In the genomic region with DNA sequence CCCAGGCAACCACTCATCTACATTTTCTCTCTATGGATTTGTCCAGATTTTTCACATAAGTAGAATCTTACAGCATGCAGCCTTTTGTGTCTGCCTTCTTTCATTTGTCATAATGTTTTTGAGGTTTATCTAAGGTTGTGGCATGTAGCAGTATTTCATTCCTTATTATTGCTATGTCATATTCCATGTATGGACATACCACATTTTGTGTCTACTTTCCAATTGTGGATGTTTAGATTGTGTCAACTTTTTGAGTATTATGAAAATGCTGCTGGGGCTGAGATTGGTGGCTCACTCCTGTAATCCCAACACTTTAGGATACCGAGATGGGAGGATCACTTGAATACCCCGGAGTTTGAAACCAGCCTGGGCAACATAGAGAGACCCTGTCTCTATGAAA, we compare ENCODE assay signal across 23 cellular contexts. TPM values are rescaled to one million over a fixed set of nuclear protein-coding genes. Genes with fewer than 3 reads are reported as not detected.
DNase-seq lines count a peak whose midpoint lies in the region; ATAC-seq, FAIRE-seq and TF ChIP-seq lines count a peak whose summit lies in the region.
"Had no signal": no experiment of that assay in that cellular context is flagged by ENCODE, and none has a peak within 500 bp of the region (broad histone marks: within the 10 kb centered on the region; RNA-seq: fewer than 3 reads in every experiment).

No MANE protein-coding gene starts in this region.

- H3K4me1 Mint-ChIP-seq in CD4-positive, alpha-beta T cell (ENCODE audit: low read depth): peaks cover 10% of the 10 kb centered on the region

- H3K4me1 ChIP-seq in HEK293 (ENCODE audit: control insufficient read depth, insufficient read depth, low read length): 0 out of 2 replicates have a peak, but pooled peaks cover 7% of the 10 kb centered on the region
- H3K4me1 ChIP-seq in trophoblast cell (ENCODE audit: control insufficient read depth in 1 of 2, insufficient read depth in 2 of 2, low read length in 2 of 2): peaks cover 0 to 2% of the 10 kb centered on the region in 2 experiments
- H3K4me1 ChIP-seq: BE2C had no signal

- H3K4ac ChIP-seq in trophoblast cell (ENCODE audit: low read depth, low read length): no peak overlapping the region

- no peak for TF ChIP-seq POLR2A in GM12891 (IDR thresholded peaks at IDR 0.05; ENCODE audit: low read depth, low read length)

- H3K18ac ChIP-seq in trophoblast cell (ENCODE audit: low read length): no peak overlapping the region

- no peak overlapping the region for H3K23ac ChIP-seq in trophoblast cell (ENCODE audit: low read length)

- no peak overlapping the region for H3K9ac ChIP-seq in trophoblast cell (ENCODE audit: low read length)
- H3K9ac ChIP-seq: GM23248 had no signal

- H3K27ac Mint-ChIP-seq in CD4-positive, alpha-beta T cell: no peak overlapping the region
- H3K27ac Mint-ChIP-seq: CD4-positive, CD25-positive, alpha-beta regulatory T cell had no signal

- FAIRE-seq in GM12891 (lab: Jason Lieb, UNC): no peak
- FAIRE-seq: A204.1, D721Med, G401.6, GM12892, GM18507, GM19239 had no signal

- H3K79me1 ChIP-seq in trophoblast cell (ENCODE audit: low read length): peaks cover 24% of the 10 kb centered on the region

- no peak overlapping the region for H3K14ac ChIP-seq in trophoblast cell (ENCODE audit: low read length)

- no peak overlapping the region for H2BK120ac ChIP-seq in trophoblast cell (ENCODE audit: insufficient read depth, low read length, poor library complexity)

- H4K91ac ChIP-seq in trophoblast cell (ENCODE audit: low read depth, low read length): no peak overlapping the region

- peaks cover 19% of the 10 kb centered on the region for H3K79me2 ChIP-seq in trophoblast cell (ENCODE audit: control insufficient read depth, insufficient read depth, low read length, poor library complexity)

- H3K36me3 ChIP-seq in HEK293 (ENCODE audit: control insufficient read depth in 2 of 2, insufficient read depth in 1 of 2, low read length in 2 of 2) (no peaks in the 10 kb centered on the region), trophoblast cell (ENCODE audit: control insufficient read depth in 1 of 2, insufficient read depth in 2 of 2, low read length in 2 of 2) (no peaks in the 10 kb centered on the region)
- H3K36me3 ChIP-seq: HAP-1 had no signal

- CTCF ChIA-PET in CD4-positive, alpha-beta T cell (lab: Charles Lee): no interaction called here
- CTCF ChIA-PET in HEK293 (lab: Yijun Ruan, JAX): interaction anchor here (0.6 kb wide), 1 partner anchor 28 kb away, joined by 3 read pairs; no protein-coding TSS in a partner anchor

- H4K8ac ChIP-seq in trophoblast cell (ENCODE audit: low read depth, low read length): no peak overlapping the region

- ATAC-seq in CD4-positive, alpha-beta T cell (ENCODE audit: poor library complexity): no peak

- H3K9me3 ChIP-seq in CD4-positive, alpha-beta T cell (ENCODE audit: control insufficient read depth, low read length): no peaks in the 10 kb centered on the region
- H3K9me3 ChIP-seq in HEK293 (ENCODE audit: control insufficient read depth, insufficient read depth, low read depth, low read length): no peaks in the 10 kb centered on the region
- peaks cover 2% of the 10 kb centered on the region for H3K9me3 ChIP-seq in trophoblast cell (ENCODE audit: insufficient read depth, low read depth, low read length)
- H3K9me3 ChIP-seq: BE2C, Caco-2, HAP-1 had no signal

- H3K27me3 Mint-ChIP-seq in CD4-positive, alpha-beta T cell: no peaks in the 10 kb centered on the region

- no peak overlapping the region for H2BK5ac ChIP-seq in trophoblast cell (ENCODE audit: low read depth, low read length, poor library complexity)

- intact Hi-C loops in CD4-positive, alpha-beta T cell (cut with DNase I, micrococcal nuclease): no loop called here

- H3K36me3 Mint-ChIP-seq in CD4-positive, alpha-beta T cell (ENCODE audit: low read depth): peaks cover 11% of the 10 kb centered on the region
- H3K36me3 Mint-ChIP-seq: CD4-positive, CD25-positive, alpha-beta regulatory T cell had no signal

- H3K27ac ChIP-seq in CD4-positive, alpha-beta T cell (ENCODE audit: low read depth, low read length): no peak overlapping the region
- H3K27ac ChIP-seq in HEK293 (ENCODE audit: extremely low read depth, low read depth, low read length) (no peak overlapping the region), trophoblast cell (ENCODE audit: low read depth, low read length) (no peak overlapping the region)
- H3K27ac ChIP-seq: GM23248, HL-60 had no signal

- peak overlapping the region; percentile 9 for H3K4me3 Mint-ChIP-seq in CD4-positive, alpha-beta T cell

- no peak overlapping the region for H4K12ac ChIP-seq in trophoblast cell (ENCODE audit: low read depth, low read length)

- H3K27me3 ChIP-seq in CD4-positive, alpha-beta T cell (ENCODE audit: control insufficient read depth, insufficient read depth, low read length): no peaks in the 10 kb centered on the region
- H3K27me3 ChIP-seq in trophoblast cell (ENCODE audit: insufficient read depth, low read length): no peaks in the 10 kb centered on the region
- H3K27me3 ChIP-seq: BE2C had no signal

- no peak overlapping the region for H3K4me3 ChIP-seq in HEK293 (ENCODE audit: low read depth, low read length)
- no peak overlapping the region for H3K4me3 ChIP-seq in fibroblast of villous mesenchyme (ENCODE audit: low read depth, low read length)
- no peak overlapping the region for H3K4me3 ChIP-seq in trophoblast cell (ENCODE audit: low read depth, low read length)
- H3K4me3 ChIP-seq: GM23248, HAP-1 had no signal

- no peak for DNase-seq in CD4-positive, alpha-beta T cell
- DNase-seq in fibroblast of villous mesenchyme (ENCODE audit: low read depth) (peak; percentile 30), trophoblast cell (peak; percentile 21 to 73), cerebellum (ENCODE audit: low spot score) (no peak), mesenteric fat pad (ENCODE audit: low spot score) (no peak), GM12891 (ENCODE audit: insufficient read length, low spot score) (no peak)
- DNase-seq: ACHN; BE2C; C1 segment of cervical spinal cord; Caco-2; CD4-positive, CD25-positive, alpha-beta regulatory T cell; GM23248; IMR-90; KBM-7 had no signal

- no peak overlapping the region for H3K4me2 ChIP-seq in trophoblast cell (ENCODE audit: low read length)

- H2BK12ac ChIP-seq in trophoblast cell (ENCODE audit: low read length): no peak overlapping the region

- no CpG with 5 or more reads among the region's 2 CpGs for WGBS in trophoblast cell (ENCODE audit: extremely low coverage, insufficient coverage, insufficient read length)

- POLR2A ChIA-PET in CD4-positive, alpha-beta T cell (lab: Charles Lee): no interaction called here
- POLR2A ChIA-PET in HEK293 (lab: Yijun Ruan, JAX): interaction anchor here (0.7 kb wide), 1 partner anchor 10 kb away, joined by 3 read pairs; no protein-coding TSS in a partner anchor

- no peaks in the 10 kb centered on the region for H3K9me3 Mint-ChIP-seq in CD4-positive, alpha-beta T cell
- H3K9me3 Mint-ChIP-seq: CD4-positive, CD25-positive, alpha-beta regulatory T cell had no signal

- TF ChIP-seq CTCF in CD4-positive, alpha-beta T cell (IDR thresholded peaks at IDR 0.05): no peak
- TF ChIP-seq CTCF in HEK293 (tag by site-specific recombination; IDR thresholded peaks at IDR 0.05): no peak
- no peak for TF ChIP-seq CTCF in fibroblast of villous mesenchyme (IDR thresholded peaks at IDR 0.05; ENCODE audit: insufficient read depth, low read depth, low read length)

- H2AFZ ChIP-seq in trophoblast cell (ENCODE audit: insufficient read depth, low read length, poor library complexity): no peak overlapping the region
- H2AFZ ChIP-seq: GM23248 had no signal

- no peak overlapping the region for H2AK5ac ChIP-seq in trophoblast cell (ENCODE audit: low read length)

TF ChIP-seq in HEK293, 187 proteins besides CTCF, POLR2A, EP300 and RAD21:
- no peak for TF ChIP-seq HOXC10 (CRISPR knock-in tag; IDR thresholded peaks at IDR 0.05)
- TF ChIP-seq ZNF146 (tag by site-specific recombination; IDR thresholded peaks at IDR 0.05): 0 out of 2 replicates have a peak, but pooled peaks have one; percentile 6

TF ChIP-seq in GM12891, 5 proteins besides CTCF, POLR2A, EP300 and RAD21:
- TF ChIP-seq POU2F2 (IDR thresholded peaks at IDR 0.05; ENCODE audit: low read depth, low read length): no peak
TF ChIP-seq in GM12891: peak in this region for 0.

RNA-seq across cellular contexts. Expression of a gene that starts 3.2 kb away (rescaled TPM):
- total RNA-seq in CD4-positive, alpha-beta T cell: 10 to 100 TPM; 21.9 to 23.7 TPM
- total RNA-seq in fibroblast of villous mesenchyme (48.3 and 71.7 TPM in 2 replicates), cerebellum (80.9 TPM), mesenteric fat pad (82.1 TPM)
- polyA plus RNA-seq in trophoblast cell (2013): 57.3 and 58.0 TPM in 2 replicates
- polyA plus RNA-seq in GM12891 (2012; ENCODE audit: low read depth, missing spikeins): 16.1 TPM

Comparison
In these comparisons a context has a peak if more than half of its experiments do, and no peak if none do; other contexts are left out.
1. DNase-seq: peak in fibroblast of villous mesenchyme (single experiment) and trophoblast cell (2 of 2); none in CD4-positive, alpha-beta T cell (0 of 10), cerebellum (single experiment), mesenteric fat pad (single experiment) and GM12891 (single experiment).